19 cellular contexts compared by ENCODE assay signal in genomic region chr15:90834626-90835025, GRCh38.
"Had no signal": no experiment of that assay in that cellular context is flagged by ENCODE, and none has a peak within 500 bp of the region (broad histone marks: within the 10 kb centered on the region; RNA-seq: fewer than 3 reads in every experiment).

No MANE protein-coding gene starts in this region.

- H3K27me3 ChIP-seq: adrenal gland, esophagus muscularis mucosa, gastroesophageal sphincter, stomach had no signal

- H3K27ac ChIP-seq: adrenal gland, esophagus muscularis mucosa, gastroesophageal sphincter, left ventricle myocardium inferior, prostate gland, SK-N-MC, stomach had no signal

- H3K4me3 Mint-ChIP-seq: immature natural killer cell, type B pancreatic cell had no signal

- H3K4me3 ChIP-seq: adrenal gland, esophagus muscularis mucosa, gastroesophageal sphincter, left ventricle myocardium inferior, prostate gland, SK-N-MC, stomach had no signal

- DNase-seq: activated CD4-positive, alpha-beta T cell treated with anti-CD3 and anti-CD28 coated beads, Interleukin-2, amount 50 U/mL, for 48 hours; activated CD8-positive, alpha-beta memory T cell treated with anti-CD3 and anti-CD28 coated beads, Interleukin-2, amount 50 U/mL, for 4 hours; activated naive CD4-positive, alpha-beta T cell treated with anti-CD3 and anti-CD28 coated beads, Interleukin-2, amount 50 U/mL, for 16 hours; adrenal gland; effector memory CD4-positive, alpha-beta T cell; immature natural killer cell; kidney glomerular epithelial cell; left ventricle myocardium inferior; mammary epithelial cell; midbrain; right cardiac atrium; SHP77; stomach had no signal

- H3K4me1 ChIP-seq: adrenal gland, gastroesophageal sphincter, prostate gland had no signal

- H3K27ac Mint-ChIP-seq: type B pancreatic cell had no signal

- H3K9me3 Mint-ChIP-seq: immature natural killer cell, type B pancreatic cell had no signal

- H3K36me3 Mint-ChIP-seq: type B pancreatic cell had no signal

- H3K9me3 ChIP-seq: adrenal gland, esophagus muscularis mucosa, gastroesophageal sphincter, left ventricle myocardium inferior, prostate gland, stomach had no signal

- H3K36me3 ChIP-seq: adrenal gland, esophagus muscularis mucosa, gastroesophageal sphincter, left ventricle myocardium inferior, prostate gland, stomach had no signal

- H3K27me3 Mint-ChIP-seq: type B pancreatic cell had no signal

- ATAC-seq: activated CD4-positive, CD25-positive, alpha-beta regulatory T cell treated with anti-CD3 and anti-CD28 coated beads, Interleukin-2, amount 50 U/mL, for 24 hours; gastroesophageal sphincter; right cardiac atrium had no signal
